In the genomic region with DNA sequence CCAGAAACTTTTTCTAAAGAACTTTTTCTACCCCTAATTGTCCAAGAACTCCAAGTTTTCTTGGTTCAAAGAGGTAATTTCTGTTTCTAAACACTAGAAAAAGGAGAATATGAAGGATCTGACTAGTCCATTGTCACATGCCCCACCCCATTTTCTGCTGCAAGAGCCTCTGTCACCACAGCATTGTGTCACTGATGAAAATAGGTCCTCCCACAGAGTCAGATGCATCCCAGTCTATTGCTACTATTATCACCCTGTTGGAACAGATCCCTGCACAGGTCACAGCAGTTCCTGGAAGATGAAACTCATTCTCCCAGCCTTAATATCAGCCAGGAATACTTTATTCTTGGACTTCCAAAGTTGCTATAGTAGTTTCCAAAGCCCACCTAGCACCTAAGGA, we compare ENCODE assay signal across 18 cellular contexts. TPM values are rescaled to one million over a fixed set of nuclear protein-coding genes. Genes with fewer than 3 reads are reported as not detected.
"Had no signal": no experiment of that assay in that cellular context is flagged by ENCODE, and none has a peak within 500 bp of the region (broad histone marks: within the 10 kb centered on the region; RNA-seq: fewer than 3 reads in every experiment).

No MANE protein-coding gene starts in this region.

- H3K27ac ChIP-seq: breast epithelium, prostate gland, suprapubic skin, upper lobe of left lung had no signal

- H3K27me3 Mint-ChIP-seq: activated CD4-positive, alpha-beta memory T cell treated with anti-CD3 and anti-CD28 coated beads for 36 hours; natural killer cell treated with Interleukin-12 subunit alpha and Interleukin-12 subunit beta and Interleukin-15 and Interleukin-18, amount 100 ng/mL, for 72 hours had no signal

- H3K4me1 ChIP-seq: breast epithelium, prostate gland, suprapubic skin, upper lobe of left lung had no signal

- H3K4me3 ChIP-seq: breast epithelium, prostate gland, suprapubic skin, upper lobe of left lung had no signal

- H3K36me3 ChIP-seq: breast epithelium, prostate gland, suprapubic skin, upper lobe of left lung had no signal

- H3K4me3 Mint-ChIP-seq: activated CD4-positive, alpha-beta memory T cell treated with anti-CD3 and anti-CD28 coated beads for 36 hours; activated naive CD8-positive, alpha-beta T cell; endodermal cell; immature natural killer cell; natural killer cell treated with Interleukin-12 subunit alpha and Interleukin-12 subunit beta and Interleukin-15 and Interleukin-18, amount 100 ng/mL, for 72 hours had no signal

- H3K27ac Mint-ChIP-seq: activated CD4-positive, alpha-beta memory T cell treated with anti-CD3 and anti-CD28 coated beads for 36 hours; activated naive CD8-positive, alpha-beta T cell; endodermal cell; immature natural killer cell; natural killer cell treated with Interleukin-12 subunit alpha and Interleukin-12 subunit beta and Interleukin-15 and Interleukin-18, amount 100 ng/mL, for 72 hours had no signal

- H3K36me3 Mint-ChIP-seq: activated CD4-positive, alpha-beta memory T cell treated with anti-CD3 and anti-CD28 coated beads for 36 hours; activated naive CD8-positive, alpha-beta T cell; immature natural killer cell; natural killer cell treated with Interleukin-12 subunit alpha and Interleukin-12 subunit beta and Interleukin-15 and Interleukin-18, amount 100 ng/mL, for 72 hours had no signal

- ATAC-seq: natural killer cell treated with Interleukin-12 subunit alpha and Interleukin-12 subunit beta and Interleukin-15 and Interleukin-18, amount 100 ng/mL, for 72 hours; sciatic nerve; stimulated activated naive CD8-positive, alpha-beta T cell treated with anti-CD3 and anti-CD28 coated beads, Interleukin-15, Interleukin-2, amounts not matched to agents 100 U/mL and 50 U/mL, for 24 hours had no signal

- H3K9me3 Mint-ChIP-seq: activated CD4-positive, alpha-beta memory T cell treated with anti-CD3 and anti-CD28 coated beads for 36 hours; endodermal cell; natural killer cell treated with Interleukin-12 subunit alpha and Interleukin-12 subunit beta and Interleukin-15 and Interleukin-18, amount 100 ng/mL, for 72 hours had no signal

- H3K4me1 Mint-ChIP-seq: endodermal cell, immature natural killer cell had no signal

- DNase-seq: activated CD4-positive, alpha-beta memory T cell treated with anti-CD3 and anti-CD28 coated beads for 36 hours; activated gamma-delta T cell; activated T-cell treated with anti-CD3 and anti-CD28 coated beads, Interleukin-2, amount 50 U/mL, for 48 hours; endodermal cell; immature natural killer cell; stimulated activated CD4-positive, alpha-beta T cell treated with anti-CD3 and anti-CD28 coated beads, Interleukin-2, amount 100 ng/mL, for 24 hours; stimulated activated naive CD8-positive, alpha-beta T cell treated with anti-CD3 and anti-CD28 coated beads, Interleukin-15, Interleukin-2, amounts not matched to agents 100 U/mL and 50 U/mL, for 24 hours; upper lobe of left lung had no signal

- H3K9me3 ChIP-seq: breast epithelium, prostate gland, suprapubic skin, upper lobe of left lung had no signal

- H3K27me3 ChIP-seq: breast epithelium, suprapubic skin, upper lobe of left lung had no signal

RNA-seq across cellular contexts. Expression of a gene that starts 7.5 kb away (rescaled TPM):
- total RNA-seq: activated CD4-positive, alpha-beta memory T cell treated with anti-CD3 and anti-CD28 coated beads for 36 hours; chondrocyte; dermis microvascular lymphatic vessel endothelial cell; glomerular endothelial cell; natural killer cell treated with Interleukin-12 subunit alpha and Interleukin-12 subunit beta and Interleukin-15 and Interleukin-18, amount 100 ng/mL, for 72 hours; sciatic nerve had no signal

RNA-seq across cellular contexts. Expression of a gene that starts 45.0 kb away (rescaled TPM):
- total RNA-seq: activated CD4-positive, alpha-beta memory T cell treated with anti-CD3 and anti-CD28 coated beads for 36 hours; breast epithelium; chondrocyte; dermis microvascular lymphatic vessel endothelial cell; endodermal cell; glomerular endothelial cell; mucosa of gallbladder; natural killer cell treated with Interleukin-12 subunit alpha and Interleukin-12 subunit beta and Interleukin-15 and Interleukin-18, amount 100 ng/mL, for 72 hours; sciatic nerve; suprapubic skin; upper lobe of left lung had no signal
